ENCODE assay signal across 10 cellular contexts in genomic region chrX:148381603-148382002, GRCh38.
DNase-seq lines count a peak whose midpoint lies in the region; ATAC-seq, FAIRE-seq and TF ChIP-seq lines count a peak whose summit lies in the region.
"Had no signal": no experiment of that assay in that cellular context is flagged by ENCODE, and none has a peak within 500 bp of the region (broad histone marks: within the 10 kb centered on the region; RNA-seq: fewer than 3 reads in every experiment).

No MANE protein-coding gene starts in this region.

- TF ChIP-seq POLR2A in H54 (IDR thresholded peaks at IDR 0.05; ENCODE audit: low read depth, low read length) (no peak), vagina (IDR thresholded peaks at IDR 0.05) (no peak)

- peak; percentile 1 for DNase-seq in stimulated activated CD4-positive, alpha-beta T cell treated with anti-CD3 and anti-CD28 coated beads, Interleukin-15, amount 100 ng/mL, for 24 hours
- no peak for DNase-seq in stimulated activated CD4-positive, alpha-beta T cell treated with anti-CD3 and anti-CD28 coated beads, Interleukin-1b, Interleukin-23, amount 100 ng/mL, for 48 hours
- no peak for DNase-seq in activated CD4-positive, alpha-beta memory T cell treated with anti-CD3 and anti-CD28 coated beads for 36 hours
- DNase-seq in H54 (ENCODE audit: insufficient read length, low spot score) (no peak), vagina (ENCODE audit: extremely low spot score in 2 of 2) (no peak), NCI-H1092 treated with DMSO at 0.1 percent for 48 hours (lab: John Stamatoyannopoulos, UW) (no peak)
- no peak for DNase-seq in stimulated activated CD4-positive, alpha-beta T cell treated with anti-CD3 and anti-CD28 coated beads, Interleukin-4, amount 100 ng/mL, for 4 hours
- DNase-seq: COR-L47 had no signal

- H3K4me3 Mint-ChIP-seq in activated CD4-positive, alpha-beta memory T cell treated with anti-CD3 and anti-CD28 coated beads for 36 hours, result peak overlapping the region; percentile 64

- H3K4me3 ChIP-seq in vagina, result no peak overlapping the region
- H3K4me3 ChIP-seq: K562 had no signal

- no peaks in the 10 kb centered on the region for H3K4me1 ChIP-seq in vagina

- CTCF ChIA-PET in activated CD4-positive, alpha-beta memory T cell treated with anti-CD3 and anti-CD28 coated beads for 36 hours (lab: Charles Lee), result no interaction called here

- H3K27ac Mint-ChIP-seq in activated CD4-positive, alpha-beta memory T cell treated with anti-CD3 and anti-CD28 coated beads for 36 hours, result peak overlapping the region; percentile 87

- no peaks in the 10 kb centered on the region for H3K9me3 ChIP-seq in vagina

- POLR2A ChIA-PET in activated CD4-positive, alpha-beta memory T cell treated with anti-CD3 and anti-CD28 coated beads for 36 hours (lab: Charles Lee), result interaction anchor here (1.0 kb wide), 1 partner anchor 120 kb away, joined by 3 read pairs; no protein-coding TSS in a partner anchor

- no peaks in the 10 kb centered on the region for H3K36me3 Mint-ChIP-seq in activated CD4-positive, alpha-beta memory T cell treated with anti-CD3 and anti-CD28 coated beads for 36 hours

- ATAC-seq in HG03045 (IDR thresholded peaks at IDR 0.05; ENCODE audit: unreplicated experiment), result peak; percentile 27
- ATAC-seq: K562 had no signal

- no peaks in the 10 kb centered on the region for H3K27me3 Mint-ChIP-seq in activated CD4-positive, alpha-beta memory T cell treated with anti-CD3 and anti-CD28 coated beads for 36 hours

- no peak for FAIRE-seq in H54 (lab: Jason Lieb, UNC)
- FAIRE-seq: K562 had no signal

- peaks cover 34% of the 10 kb centered on the region for H3K4me1 Mint-ChIP-seq in activated CD4-positive, alpha-beta memory T cell treated with anti-CD3 and anti-CD28 coated beads for 36 hours (ENCODE audit: low read depth)

- H3K36me3 ChIP-seq in vagina, result no peaks in the 10 kb centered on the region

- TF ChIP-seq CTCF in vagina (IDR thresholded peaks at IDR 0.05), result no peak

- no peaks in the 10 kb centered on the region for H3K9me3 Mint-ChIP-seq in activated CD4-positive, alpha-beta memory T cell treated with anti-CD3 and anti-CD28 coated beads for 36 hours

- H3K27ac ChIP-seq in vagina, result no peak overlapping the region

- intact Hi-C loops in activated CD4-positive, alpha-beta memory T cell treated with anti-CD3 and anti-CD28 coated beads for 36 hours (cut with micrococcal nuclease), result loop anchor here (1.0 to 10.0 kb wide), 6 partner anchors 71 to 903 kb away; no protein-coding TSS in a partner anchor
- intact Hi-C loops in vagina (cut with DNase I), result no loop called here

- no peaks in the 10 kb centered on the region for H3K27me3 ChIP-seq in vagina
